ENCODE assay signal across 15 cellular contexts in the genomic region with DNA sequence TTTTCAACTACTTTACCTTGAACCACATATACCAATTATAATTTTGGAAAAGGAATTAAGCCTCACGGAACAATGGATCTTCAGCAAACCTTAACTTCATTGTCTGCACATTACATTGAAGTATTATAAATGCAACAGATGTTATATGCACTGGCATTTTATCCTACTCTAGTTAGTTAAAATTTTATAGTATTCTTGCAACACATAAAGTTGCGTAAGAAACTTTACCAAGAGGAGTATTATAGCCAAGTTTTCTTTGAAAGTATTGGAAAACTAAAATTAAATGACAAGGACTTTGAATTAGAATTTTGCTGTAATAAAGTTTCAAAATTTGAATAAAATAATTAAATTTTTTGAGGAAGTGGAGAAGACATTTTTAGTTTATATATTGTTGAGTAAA.
"Had no signal": no experiment of that assay in that cellular context is flagged by ENCODE, and none has a peak within 500 bp of the region (broad histone marks: within the 10 kb centered on the region; RNA-seq: fewer than 3 reads in every experiment).

No MANE protein-coding gene starts in this region.

- H3K27ac Mint-ChIP-seq: activated naive CD4-positive, alpha-beta T cell treated with anti-CD3 and anti-CD28 coated beads, Interleukin-2, amount 10 ng/mL, durations not matched to agents 7 days and 5 days had no signal

- DNase-seq: activated CD4-positive, alpha-beta T cell treated with anti-CD3 and anti-CD28 coated beads for 1 hour; activated CD4-positive, alpha-beta T cell treated with anti-CD3 and anti-CD28 coated beads, Interleukin-2, amount 50 U/mL, for 4 hours; activated naive CD4-positive, alpha-beta T cell treated with anti-CD3 and anti-CD28 coated beads, Interleukin-2, amount 10 ng/mL, durations not matched to agents 7 days and 5 days; activated T-cell treated with anti-CD3 and anti-CD28 coated beads for 4 hours; psoas muscle; stimulated activated CD4-positive, alpha-beta T cell treated with anti-CD3 and anti-CD28 coated beads, Interleukin-1b, Interleukin-23, amount 100 ng/mL, for 48 hours; stomach; T-helper 1 cell; T1000; testis; upper lobe of left lung had no signal

- H3K4me3 Mint-ChIP-seq: activated naive CD4-positive, alpha-beta T cell treated with anti-CD3 and anti-CD28 coated beads, Interleukin-2, amount 10 ng/mL, durations not matched to agents 7 days and 5 days; neural crest cell had no signal

- H3K4me1 Mint-ChIP-seq: activated naive CD4-positive, alpha-beta T cell treated with anti-CD3 and anti-CD28 coated beads, Interleukin-2, amount 10 ng/mL, durations not matched to agents 7 days and 5 days; neural crest cell had no signal

- ATAC-seq: psoas muscle, sciatic nerve had no signal

- H3K9me3 Mint-ChIP-seq: activated naive CD4-positive, alpha-beta T cell treated with anti-CD3 and anti-CD28 coated beads, Interleukin-2, amount 10 ng/mL, durations not matched to agents 7 days and 5 days; neural crest cell had no signal

- H3K9me3 ChIP-seq: esophagus muscularis mucosa, psoas muscle, stomach, testis, upper lobe of left lung had no signal

- H3K4me3 ChIP-seq: esophagus muscularis mucosa, psoas muscle, stomach, testis, upper lobe of left lung had no signal

- H3K27ac ChIP-seq: esophagus muscularis mucosa, psoas muscle, stomach, testis, upper lobe of left lung, VCaP had no signal

- H3K27me3 ChIP-seq: esophagus muscularis mucosa, stomach, testis, upper lobe of left lung had no signal

- H3K4me1 ChIP-seq: esophagus muscularis mucosa, psoas muscle, stomach, testis, upper lobe of left lung had no signal

- H3K27me3 Mint-ChIP-seq: activated naive CD4-positive, alpha-beta T cell treated with anti-CD3 and anti-CD28 coated beads, Interleukin-2, amount 10 ng/mL, durations not matched to agents 7 days and 5 days had no signal
